24 cellular contexts compared by ENCODE assay signal in the genomic region with DNA sequence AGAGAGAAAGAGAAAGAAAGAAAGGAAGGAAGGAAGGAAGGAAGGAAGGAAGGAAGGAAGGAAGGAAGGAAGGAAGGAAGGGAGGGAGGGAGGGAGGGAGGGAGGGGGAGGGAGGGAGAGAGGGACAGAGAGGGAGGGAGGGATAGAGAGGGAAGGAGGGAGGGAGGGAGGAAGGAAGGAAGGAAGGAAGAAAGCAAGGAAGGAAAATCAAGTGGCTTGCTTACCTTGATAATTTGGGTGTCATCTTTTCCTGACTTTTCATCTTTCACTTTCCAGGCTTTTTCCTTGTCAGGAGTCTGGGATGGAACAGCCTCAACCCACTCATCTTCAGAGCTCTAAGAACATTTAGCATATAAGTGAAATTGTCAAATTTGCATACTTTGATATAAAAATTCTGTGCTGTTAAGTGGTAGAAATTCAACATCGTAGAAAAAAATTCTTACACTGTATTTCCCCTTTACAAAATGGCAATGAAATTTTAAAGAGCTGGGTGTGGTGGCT.
"Had no signal": no experiment of that assay in that cellular context is flagged by ENCODE, and none has a peak within 500 bp of the region (broad histone marks: within the 10 kb centered on the region; RNA-seq: fewer than 3 reads in every experiment).

No MANE protein-coding gene starts in this region.

- DNase-seq: colonic mucosa; cortex of kidney; effector CD8-positive, alpha-beta T cell; effector memory CD8-positive, alpha-beta T cell; endodermal cell; erythroblast; esophagus squamous epithelium; foreskin fibroblast; foreskin melanocyte; gastrocnemius medialis; glutamatergic neuron; heart right ventricle; hippocampal formation; left cardiac atrium; left lung; left ventricle myocardium superior; lower lobe of right lung; mesenchymal stem cell; mucosa of descending colon; naive B cell had no signal

- H3K4me1 ChIP-seq: colonic mucosa, esophagus squamous epithelium, left lung, lower lobe of right lung had no signal

- H3K4me3 Mint-ChIP-seq: dendritic cell treated with granulocyte-macrophage colony-stimulating factor and Interleukin-4, amounts not matched to agents 40 ng/mL and 50 ng/mL, for 4 days; effector memory CD8-positive, alpha-beta T cell; endodermal cell; mesothelial cell of epicardium had no signal

- H3K27ac ChIP-seq: colonic mucosa, epithelial cell of prostate, esophagus squamous epithelium, gastrocnemius medialis, heart right ventricle, left lung, lower lobe of right lung had no signal

- H3K27ac Mint-ChIP-seq: dendritic cell treated with granulocyte-macrophage colony-stimulating factor and Interleukin-4, amounts not matched to agents 40 ng/mL and 50 ng/mL, for 4 days; endodermal cell; mesothelial cell of epicardium had no signal

- ATAC-seq: effector memory CD8-positive, alpha-beta T cell; esophagus mucosa; gastrocnemius medialis; heart right ventricle; left cardiac atrium; left lung; left ventricle myocardium superior; lower lobe of right lung; mucosa of descending colon had no signal

- H3K27me3 Mint-ChIP-seq: dendritic cell treated with granulocyte-macrophage colony-stimulating factor and Interleukin-4, amounts not matched to agents 40 ng/mL and 50 ng/mL, for 4 days; effector memory CD8-positive, alpha-beta T cell; naive B cell had no signal

- H3K36me3 ChIP-seq: colonic mucosa had no signal

- H3K4me1 Mint-ChIP-seq: mesothelial cell of epicardium had no signal

- H3K27me3 ChIP-seq: colonic mucosa, esophagus squamous epithelium, gastrocnemius medialis, heart right ventricle, left lung had no signal

- H3K4me3 ChIP-seq: colonic mucosa, esophagus squamous epithelium, gastrocnemius medialis, heart right ventricle, left lung, lower lobe of right lung, mucosa of descending colon had no signal

- H3K9me3 ChIP-seq: colonic mucosa, esophagus squamous epithelium, gastrocnemius medialis, heart right ventricle, left lung, lower lobe of right lung, mucosa of descending colon had no signal

- H3K9me3 Mint-ChIP-seq: dendritic cell treated with granulocyte-macrophage colony-stimulating factor and Interleukin-4, amounts not matched to agents 40 ng/mL and 50 ng/mL, for 4 days; effector memory CD8-positive, alpha-beta T cell; endodermal cell; naive B cell had no signal
